In the genomic region with DNA sequence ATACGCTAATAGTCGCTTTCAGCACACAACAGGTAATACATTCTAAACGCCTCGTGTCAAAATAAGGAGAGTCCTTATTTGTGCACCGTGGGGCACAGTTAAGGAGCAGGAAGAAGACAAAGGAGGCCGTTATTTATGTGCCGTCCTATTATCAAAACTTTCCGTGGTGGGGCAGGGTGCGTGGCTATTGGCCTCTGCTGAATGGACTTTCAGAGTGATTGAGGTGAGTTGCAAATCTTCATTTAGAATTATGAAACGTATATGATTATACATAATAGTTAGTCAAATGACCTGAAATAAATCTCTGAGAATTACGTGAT, we compare ENCODE assay signal across 8 cellular contexts. TPM values are rescaled to one million over a fixed set of nuclear protein-coding genes. Genes with fewer than 3 reads are reported as not detected.
A peak's percentile ranks its signal among the peaks of the same experiment; 100 is the strongest.
DNase-seq lines count a peak whose midpoint lies in the region; ATAC-seq and TF ChIP-seq lines count a peak whose summit lies in the region.

No MANE protein-coding gene starts in this region.

- no peaks in the 10 kb centered on the region for H3K27me3 ChIP-seq in psoas muscle (ENCODE audit: insufficient read depth in 3 of 3, low read length in 2 of 3)

- CTCF ChIA-PET in activated CD4-positive, alpha-beta memory T cell treated with anti-CD3 and anti-CD28 coated beads, Interleukin-2, amount 10 ng/mL, durations not matched to agents 7 days and 5 days (lab: Charles Lee), result interaction anchor here (1.2 kb wide), 2 partner anchors 58 to 108 kb away, joined by 9 read pairs; a partner anchor contains a TSS

- WGBS in psoas muscle, 3 donors, result 0 to 1% (median 1%) methylated on average over 11 of the region's 11 CpGs

- intact Hi-C loops in psoas muscle (cut with DNase I), result loop anchor here (1.0 to 10.0 kb wide), 4 partner anchors 27 to 108 kb away; a partner anchor contains a TSS

- H3K27ac Mint-ChIP-seq in activated CD4-positive, alpha-beta memory T cell treated with anti-CD3 and anti-CD28 coated beads, Interleukin-2, amount 10 ng/mL, durations not matched to agents 7 days and 5 days, result peak overlapping the region; percentile 93

- peaks cover 29% of the 10 kb centered on the region for H3K36me3 Mint-ChIP-seq in activated CD4-positive, alpha-beta memory T cell treated with anti-CD3 and anti-CD28 coated beads, Interleukin-2, amount 10 ng/mL, durations not matched to agents 7 days and 5 days (ENCODE audit: low read depth)

- H3K4me1 Mint-ChIP-seq in activated CD4-positive, alpha-beta memory T cell treated with anti-CD3 and anti-CD28 coated beads, Interleukin-2, amount 10 ng/mL, durations not matched to agents 7 days and 5 days, result peaks cover 39% of the 10 kb centered on the region

- H3K4me1 ChIP-seq in psoas muscle, result peaks cover 19% of the 10 kb centered on the region

- POLR2A ChIA-PET in activated CD4-positive, alpha-beta memory T cell treated with anti-CD3 and anti-CD28 coated beads, Interleukin-2, amount 10 ng/mL, durations not matched to agents 7 days and 5 days (lab: Charles Lee), result interaction anchor here (0.7 to 1.4 kb wide), 12 partner anchors 9 to 620 kb away, joined by 3 to 26 read pairs (median 4); a partner anchor contains a TSS

- no peaks in the 10 kb centered on the region for H3K9me3 Mint-ChIP-seq in activated CD4-positive, alpha-beta memory T cell treated with anti-CD3 and anti-CD28 coated beads, Interleukin-2, amount 10 ng/mL, durations not matched to agents 7 days and 5 days

- no peaks in the 10 kb centered on the region for H3K9me3 ChIP-seq in psoas muscle

- TF ChIP-seq CTCF in fibroblast of villous mesenchyme (IDR thresholded peaks at IDR 0.05; ENCODE audit: insufficient read depth, low read depth, low read length) (no peak), psoas muscle (IDR thresholded peaks at IDR 0.05) (no peak), omental fat pad (IDR thresholded peaks at IDR 0.05) (no peak)

- H3K4me3 ChIP-seq in GM08714 (ENCODE audit: low read length) (peak overlapping the region; percentile 82), fibroblast of villous mesenchyme (ENCODE audit: low read depth, low read length) (peak overlapping the region; percentile 97), psoas muscle (peak overlapping the region; percentile 88)

- DNase-seq in activated CD4-positive, alpha-beta memory T cell treated with anti-CD3 and anti-CD28 coated beads, Interleukin-2, amount 10 ng/mL, durations not matched to agents 7 days and 5 days, result peak; percentile 42
- peak; percentile 39 for DNase-seq in fibroblast of villous mesenchyme (ENCODE audit: low read depth)
- DNase-seq in psoas muscle, result no peak
- DNase-seq in cerebellum (ENCODE audit: low spot score), result no peak
- DNase-seq in omental fat pad (ENCODE audit: low spot score), result no peak
- no peak for DNase-seq in AG08395 (ENCODE audit: low spot score)

- H3K27ac ChIP-seq in psoas muscle, result peak overlapping the region; percentile 96

- H3K27me3 Mint-ChIP-seq in activated CD4-positive, alpha-beta memory T cell treated with anti-CD3 and anti-CD28 coated beads, Interleukin-2, amount 10 ng/mL, durations not matched to agents 7 days and 5 days, result no peaks in the 10 kb centered on the region

- H3K4me3 Mint-ChIP-seq in activated CD4-positive, alpha-beta memory T cell treated with anti-CD3 and anti-CD28 coated beads, Interleukin-2, amount 10 ng/mL, durations not matched to agents 7 days and 5 days, result peak overlapping the region; percentile 80

- ATAC-seq in HG03521 (IDR thresholded peaks at IDR 0.05; ENCODE audit: unreplicated experiment) (peak; percentile 0), psoas muscle (peak in 1 of 4 donors; percentile 10), omental fat pad (ENCODE audit: low FRiP score) (no peak)

- H3K36me3 ChIP-seq in psoas muscle (ENCODE audit: insufficient read depth in 1 of 2, low read depth in 1 of 2), result peaks cover 0 to 25% of the 10 kb centered on the region in 2 donors

RNA-seq across cellular contexts. Expression of a gene that starts 0.8 kb away (rescaled TPM):
- total RNA-seq in activated CD4-positive, alpha-beta memory T cell treated with anti-CD3 and anti-CD28 coated beads, Interleukin-2, amount 10 ng/mL, durations not matched to agents 7 days and 5 days, result 10 to 100 TPM; 32.3 to 32.5 TPM
- 46.4 and 59.6 TPM in 2 replicates for total RNA-seq in fibroblast of villous mesenchyme
- 10 to 100 TPM; 24.7 to 28.3 (median 25.3) TPM for total RNA-seq in psoas muscle
- 10 to 100 TPM; 16.0 to 31.4 (median 26.5) TPM for polyA plus RNA-seq in psoas muscle
- 68.9 TPM for total RNA-seq in cerebellum
- total RNA-seq in omental fat pad, result 10 to 100 TPM; 36.1 to 56.0 (median 45.9) TPM

RNA-seq across cellular contexts. Expression of a gene that starts 27.6 kb away (rescaled TPM):
- 10 to 100 TPM; 51.0 to 56.9 TPM for total RNA-seq in activated CD4-positive, alpha-beta memory T cell treated with anti-CD3 and anti-CD28 coated beads, Interleukin-2, amount 10 ng/mL, durations not matched to agents 7 days and 5 days
- total RNA-seq in fibroblast of villous mesenchyme (138 and 141 TPM in 2 replicates), psoas muscle (10 to 100 TPM; 21.1 to 32.0 (median 26.6) TPM), cerebellum (82.0 TPM), omental fat pad (10 to 100 TPM; 53.4 to 78.5 (median 70.0) TPM)
- 10 to 100 TPM; 23.2 to 34.0 (median 28.6) TPM for polyA plus RNA-seq in psoas muscle

RNA-seq across cellular contexts. Expression of a gene that starts 58.3 kb away (rescaled TPM):
- total RNA-seq in activated CD4-positive, alpha-beta memory T cell treated with anti-CD3 and anti-CD28 coated beads, Interleukin-2, amount 10 ng/mL, durations not matched to agents 7 days and 5 days, result 10 to 100 TPM; 13.6 to 14.7 TPM
- total RNA-seq in fibroblast of villous mesenchyme, result 4.5 and 4.7 TPM in 2 replicates
- 10 to 100 TPM; 23.8 to 29.9 (median 26.0) TPM for total RNA-seq in psoas muscle
- 10 to 100 TPM in 2 of 3 donors, 1 to 10 TPM in 1; 8.9 to 21.1 (median 14.0) TPM for polyA plus RNA-seq in psoas muscle
- 10.3 TPM for total RNA-seq in cerebellum
- total RNA-seq in omental fat pad, result 10 to 100 TPM in 1 of 4 donors, 1 to 10 TPM in 3; 5.4 to 10.3 (median 7.3) TPM

Comparison
In these comparisons a context has a peak if more than half of its experiments do, and no peak if none do; other contexts are left out.
1. DNase-seq: peak in activated CD4-positive, alpha-beta memory T cell treated with anti-CD3 and anti-CD28 coated beads, Interleukin-2, amount 10 ng/mL, durations not matched to agents 7 days and 5 days (single experiment) and fibroblast of villous mesenchyme (single experiment); none in psoas muscle (0 of 2), cerebellum (single experiment), omental fat pad (single experiment) and AG08395 (single experiment).
2. Peak in every context shown above with its lines, with median percentiles within 50 percentile points of each other: H3K4me3 ChIP-seq.